ENCODE assay signal across 1 cellular context in genomic region chr10:89029785-89030437, GRCh38.
TF ChIP-seq lines count a peak whose summit lies in the region.

No MANE protein-coding gene starts in this region.

TF ChIP-seq in K562, 482 proteins besides CTCF, POLR2A, EP300 and RAD21 (continued from another document):
- no peak for TF ChIP-seq CGGBP1 (CRISPR knock-in tag; IDR thresholded peaks at IDR 0.05)
- no peak for TF ChIP-seq RBM25 (IDR thresholded peaks at IDR 0.05; ENCODE audit: low read depth, low read length, severe bottlenecking)
- no peak for TF ChIP-seq SLC30A9 (CRISPR knock-in tag; IDR thresholded peaks at IDR 0.05)
- no peak for TF ChIP-seq CBX1 (IDR thresholded peaks at IDR 0.05; ENCODE audit: low read depth)
- TF ChIP-seq ATF6 (CRISPR knock-in tag; IDR thresholded peaks at IDR 0.05), result no peak
- no peak for TF ChIP-seq TBP (optimal IDR thresholded peaks at IDR 0.05; ENCODE audit: low read depth, low read length)
- TF ChIP-seq ETV1 (tag; conservative IDR thresholded peaks at IDR 0.05; ENCODE audit: low read depth), result no peak
- no peak for TF ChIP-seq ZFP91 (CRISPR knock-in tag; IDR thresholded peaks at IDR 0.05)
- no peak for TF ChIP-seq NR2C2 (CRISPR knock-in tag; IDR thresholded peaks at IDR 0.05)
- TF ChIP-seq NR2C2 (tag; IDR thresholded peaks at IDR 0.05), result no peak
- TF ChIP-seq STAT5B (CRISPR knock-in tag; IDR thresholded peaks at IDR 0.05), result no peak
- TF ChIP-seq L3MBTL2 (IDR thresholded peaks at IDR 0.05), result no peak
- TF ChIP-seq SMC3 (conservative IDR thresholded peaks at IDR 0.05; ENCODE audit: insufficient read depth, low read depth, low read length), result peak; percentile 38; the same call in 1 of the 2 replicates
- no peak for TF ChIP-seq KLF6 (CRISPR knock-in tag; IDR thresholded peaks at IDR 0.05; ENCODE audit: borderline replicate concordance)
- TF ChIP-seq RFX5 (IDR thresholded peaks at IDR 0.05; ENCODE audit: low read depth, low read length), result no peak
- no peak for TF ChIP-seq GABPB1 (CRISPR knock-in tag; IDR thresholded peaks at IDR 0.05)
- TF ChIP-seq DEAF1 (CRISPR knock-in tag; IDR thresholded peaks at IDR 0.05), result peak; percentile 80
- TF ChIP-seq PRDM10 (IDR thresholded peaks at IDR 0.05; ENCODE audit: partially characterized antibody), result no peak
- TF ChIP-seq ZNF239 (CRISPR knock-in tag; IDR thresholded peaks at IDR 0.05), result no peak
- TF ChIP-seq ZNF311 (CRISPR knock-in tag; IDR thresholded peaks at IDR 0.05), result no peak
- TF ChIP-seq HDAC1 (IDR thresholded peaks at IDR 0.05), result no peak
- no peak for TF ChIP-seq MBD2 (IDR thresholded peaks at IDR 0.05; ENCODE audit: borderline replicate concordance, low read depth)
- no peak for TF ChIP-seq DIDO1 (tag; IDR thresholded peaks at IDR 0.05; ENCODE audit: low read depth)
- no peak for TF ChIP-seq ETS1 (conservative IDR thresholded peaks at IDR 0.05; ENCODE audit: control insufficient read depth, low read depth, low read length)
- TF ChIP-seq MXI1 (IDR thresholded peaks at IDR 0.05; ENCODE audit: low read depth, low read length), result no peak
- TF ChIP-seq FOXM1 (IDR thresholded peaks at IDR 0.05; ENCODE audit: low read depth), result no peak
- TF ChIP-seq FOXM1 (CRISPR knock-in tag; IDR thresholded peaks at IDR 0.05; ENCODE audit: low read depth), result no peak
